ENCODE assay signal across 26 cellular contexts in genomic region chr17:50337956-50338355, GRCh38. TPM values are rescaled to one million over a fixed set of nuclear protein-coding genes. Genes with fewer than 3 reads are reported as not detected.
A peak's percentile ranks its signal among the peaks of the same experiment; 100 is the strongest.
DNase-seq lines count a peak whose midpoint lies in the region; ATAC-seq and TF ChIP-seq lines count a peak whose summit lies in the region.
"Had no signal": no experiment of that assay in that cellular context is flagged by ENCODE, and none has a peak within 500 bp of the region (broad histone marks: within the 10 kb centered on the region; RNA-seq: fewer than 3 reads in every experiment).

No MANE protein-coding gene starts in this region.

- H3K4me3 ChIP-seq in RWPE2 (ENCODE audit: severe bottlenecking) = no peak overlapping the region
- no peak overlapping the region for H3K4me3 ChIP-seq in coronary artery
- H3K4me3 ChIP-seq: A549, hepatocyte, pancreas had no signal

- no peak overlapping the region for H3K27ac Mint-ChIP-seq in activated T-cell treated with anti-CD3 and anti-CD28 coated beads, Interleukin-2, amount 50 U/mL, for 72 hours
- peak overlapping the region in 1 of 6 donors; percentile 29 for H3K27ac Mint-ChIP-seq in immature natural killer cell
- H3K27ac Mint-ChIP-seq: activated B cell treated with CpG ODN at 0.5 μM for 24 hours; B cell; nephron; T-helper 2 cell treated with Interferon-gamma antibody and Interleukin-4, amounts not matched to agents 5 μg/mL and 100 μg/mL, for 36 hours had no signal

- H3K36me3 ChIP-seq in RWPE2 (ENCODE audit: low read depth) = no peaks in the 10 kb centered on the region; the same call in 1 of the 2 replicates
- H3K36me3 ChIP-seq: pancreas had no signal

- peaks cover 6 to 8% of the 10 kb centered on the region in 2 donors for H3K36me3 Mint-ChIP-seq in activated T-cell treated with anti-CD3 and anti-CD28 coated beads, Interleukin-2, amount 50 U/mL, for 72 hours (ENCODE audit: insufficient read depth in 2 of 2)
- peaks cover 4 to 5% (median 5%) of the 10 kb centered on the region in 3 donors for H3K36me3 Mint-ChIP-seq in immature natural killer cell

- intact Hi-C loops in posterior vena cava (cut with DNase I) = no loop called here

- H3K9me3 Mint-ChIP-seq in activated T-cell treated with anti-CD3 and anti-CD28 coated beads, Interleukin-2, amount 50 U/mL, for 72 hours = peaks cover 5 to 8% of the 10 kb centered on the region in 2 donors
- H3K9me3 Mint-ChIP-seq in immature natural killer cell = peaks cover 0 to 10% (median 2%) of the 10 kb centered on the region in 6 donors

- peaks cover 7% of the 10 kb centered on the region for H3K27me3 Mint-ChIP-seq in activated T-cell treated with anti-CD3 and anti-CD28 coated beads, Interleukin-2, amount 50 U/mL, for 72 hours (ENCODE audit: low read depth)
- H3K27me3 Mint-ChIP-seq in immature natural killer cell (ENCODE audit: low read depth in 3 of 3) = peaks cover 2 to 4% (median 2%) of the 10 kb centered on the region in 3 donors

- peak; percentile 71 to 94 for ATAC-seq in activated T-cell treated with anti-CD3 and anti-CD28 coated beads, Interleukin-2, amount 50 U/mL, for 72 hours (replicated peaks in 1 of 2)
- no peak for ATAC-seq in RWPE2 (ENCODE audit: low read depth)
- ATAC-seq: A549, left ventricle myocardium superior, pancreas, sciatic nerve, SK-N-SH treated with all-trans-retinoic acid at 6 μM for 48 hours had no signal

- H3K27me3 ChIP-seq in RWPE2 (ENCODE audit: insufficient read depth, poor library complexity, severe bottlenecking) = no peaks in the 10 kb centered on the region
- H3K27me3 ChIP-seq: hepatocyte, pancreas had no signal

- TF ChIP-seq CTCF in RWPE2 (IDR thresholded peaks at IDR 0.05; ENCODE audit: poor library complexity, severe bottlenecking) (no peak), coronary artery (IDR thresholded peaks at IDR 0.05) (no peak)

- H3K27ac ChIP-seq in RWPE2 (ENCODE audit: poor library complexity, severe bottlenecking) (no peak overlapping the region), coronary artery (no peak overlapping the region)
- H3K27ac ChIP-seq: A549, hepatocyte, pancreas had no signal

- H3K9me3 ChIP-seq in RWPE2 (ENCODE audit: severe bottlenecking) = no peaks in the 10 kb centered on the region
- H3K9me3 ChIP-seq: pancreas had no signal

- H3K4me1 ChIP-seq in RWPE2 (ENCODE audit: insufficient read depth, poor library complexity, severe bottlenecking) = no peaks in the 10 kb centered on the region
- H3K4me1 ChIP-seq: A549, pancreas had no signal

- DNase-seq in activated T-cell treated with anti-CD3 and anti-CD28 coated beads, Interleukin-2, amount 50 U/mL, for 72 hours = no peak
- no peak for DNase-seq in activated T-cell treated with anti-CD3 and anti-CD28 coated beads, Interleukin-2, amount 50 U/mL, for 1 hour
- DNase-seq in RWPE2 (ENCODE audit: low spot score) (peak; percentile 35), posterior vena cava (ENCODE audit: low spot score) (peak; percentile 7), immature natural killer cell (no peak), coronary artery (ENCODE audit: low spot score) (no peak)
- DNase-seq: activated B cell treated with CpG ODN at 0.5 μM for 24 hours; activated T-cell treated with anti-CD3 and anti-CD28 coated beads, Interleukin-2, amount 50 U/mL, for 48 hours; COR-L47; DND-41; HCEC 1CT; KG1; left ventricle myocardium superior; NCI-H1694; NCI-H2171; NCI-H524 treated with DMSO at 0.1 percent for 48 hours; stimulated activated CD4-positive, alpha-beta T cell treated with anti-CD3 and anti-CD28 coated beads, Interleukin-15, amount 100 ng/mL, for 24 hours; substantia nigra had no signal

- no peak overlapping the region for H3K4me3 Mint-ChIP-seq in activated T-cell treated with anti-CD3 and anti-CD28 coated beads, Interleukin-2, amount 50 U/mL, for 72 hours
- H3K4me3 Mint-ChIP-seq in immature natural killer cell = no peak overlapping the region
- H3K4me3 Mint-ChIP-seq: activated B cell treated with CpG ODN at 0.5 μM for 24 hours; B cell; nephron; T-helper 2 cell treated with Interferon-gamma antibody and Interleukin-4, amounts not matched to agents 5 μg/mL and 100 μg/mL, for 36 hours had no signal

- H3K4me1 Mint-ChIP-seq in activated T-cell treated with anti-CD3 and anti-CD28 coated beads, Interleukin-2, amount 50 U/mL, for 72 hours (ENCODE audit: low read depth) = peaks cover 20% of the 10 kb centered on the region
- H3K4me1 Mint-ChIP-seq in immature natural killer cell = peaks cover 3 to 10% of the 10 kb centered on the region in 2 donors
- H3K4me1 Mint-ChIP-seq: B cell had no signal

RNA-seq across cellular contexts. Expression of gene XYLT2, which starts 8.0 kb away (rescaled TPM):
- total RNA-seq in activated T-cell treated with anti-CD3 and anti-CD28 coated beads, Interleukin-2, amount 50 U/mL, for 72 hours = 10 to 100 TPM; 24.2 to 43.8 TPM
- total RNA-seq in posterior vena cava = 10 to 100 TPM; 18.1 to 21.9 TPM
- 10 to 100 TPM in 1 of 3 donors, 1 to 10 TPM in 2; 6.8 to 17.4 (median 7.1) TPM for polyA plus RNA-seq in immature natural killer cell

RNA-seq across cellular contexts. Expression of gene MRPL27, which starts 35.0 kb away (rescaled TPM):
- 10 to 100 TPM; 44.6 to 45.9 TPM for total RNA-seq in activated T-cell treated with anti-CD3 and anti-CD28 coated beads, Interleukin-2, amount 50 U/mL, for 72 hours
- 10 to 100 TPM; 38.2 to 40.1 TPM for total RNA-seq in posterior vena cava
- polyA plus RNA-seq in immature natural killer cell = 10 to 100 TPM; 47.8 to 69.1 (median 49.4) TPM

RNA-seq across cellular contexts. Expression of gene EME1, which starts 35.1 kb away (rescaled TPM):
- 10 to 100 TPM; 42.9 to 43.1 TPM for total RNA-seq in activated T-cell treated with anti-CD3 and anti-CD28 coated beads, Interleukin-2, amount 50 U/mL, for 72 hours
- 1 to 10 TPM in 1 of 2 donors, under 1 TPM in 1; 0.62 to 1.4 TPM for total RNA-seq in posterior vena cava
- polyA plus RNA-seq in immature natural killer cell = under 1 TPM in 2 of 3 donors, not detected in 1; 0.47 to 0.85 TPM

RNA-seq across cellular contexts. Expression of gene LRRC59, which starts 59.4 kb away (rescaled TPM):
- total RNA-seq in activated T-cell treated with anti-CD3 and anti-CD28 coated beads, Interleukin-2, amount 50 U/mL, for 72 hours = 10 to 100 TPM; 57.6 to 63.6 TPM
- total RNA-seq in posterior vena cava = 10 to 100 TPM; 66.1 to 93.6 TPM
- polyA plus RNA-seq in immature natural killer cell = 10 to 100 TPM; 16.8 to 30.3 (median 23.9) TPM

Comparison
In these comparisons a context has a peak if more than half of its experiments do, and no peak if none do; other contexts are left out.
1. DNase-seq: peak in RWPE2 (single experiment) and posterior vena cava (single experiment); none in activated T-cell treated with anti-CD3 and anti-CD28 coated beads, Interleukin-2, amount 50 U/mL, for 72 hours (0 of 2), activated T-cell treated with anti-CD3 and anti-CD28 coated beads, Interleukin-2, amount 50 U/mL, for 1 hour (single experiment), immature natural killer cell (0 of 3) and coronary artery (single experiment).
2. RNA of gene EME1, which starts 35.1 kb away (total RNA-seq): 42.9 to 43.1 TPM in activated T-cell treated with anti-CD3 and anti-CD28 coated beads, Interleukin-2, amount 50 U/mL, for 72 hours; 0.62 to 1.4 TPM in posterior vena cava; every median in the first group is over 10 times any median in the second.